24 cellular contexts compared by ENCODE assay signal in the genomic region with DNA sequence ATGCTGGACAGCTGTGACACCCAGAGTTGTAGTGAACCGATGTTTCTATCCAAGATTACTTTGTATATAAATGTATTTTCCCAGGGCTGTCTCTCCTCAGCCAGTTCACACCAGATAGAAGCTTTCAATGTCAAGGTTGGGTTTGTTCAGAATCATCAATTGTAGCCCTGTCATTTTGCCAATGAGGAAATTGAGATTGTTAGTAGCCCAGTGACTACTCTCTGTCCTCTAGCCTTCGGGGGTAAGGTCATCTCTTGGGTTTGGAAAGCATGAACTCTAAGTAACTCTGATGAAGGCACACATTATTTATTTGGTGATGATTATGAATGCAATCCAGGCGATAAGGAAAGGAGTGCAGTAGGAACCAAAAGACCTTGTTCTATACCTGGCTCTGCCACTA.
A peak's percentile ranks its signal among the peaks of the same experiment; 100 is the strongest.
DNase-seq lines count a peak whose midpoint lies in the region; ATAC-seq and TF ChIP-seq lines count a peak whose summit lies in the region.
"Had no signal": no experiment of that assay in that cellular context is flagged by ENCODE, and none has a peak within 500 bp of the region (broad histone marks: within the 10 kb centered on the region; RNA-seq: fewer than 3 reads in every experiment).

No MANE protein-coding gene starts in this region.

- intact Hi-C loops in Calu3 (cut with micrococcal nuclease; ENCODE audit: unreplicated experiment), result no loop called here
- intact Hi-C loops in IMR-90 (cut with micrococcal nuclease), result no loop called here
- intact Hi-C loops in gastrocnemius medialis (cut with DNase I; ENCODE audit: low total_unique reads), result loop anchor here (2.0 kb wide), 1 partner anchor 60 kb away; no protein-coding TSS in a partner anchor
- intact Hi-C loops in activated CD4-positive, alpha-beta T cell treated with anti-CD3 and anti-CD28 coated beads for 36 hours (cut with DNase I, micrococcal nuclease), result no loop called here

- no peak overlapping the region for H2AK9ac ChIP-seq in IMR-90 (replicated peaks; ENCODE audit: low read depth, low read length, poor library complexity)

- no peak overlapping the region for H3K4me3 ChIP-seq in IMR-90 (ENCODE audit: insufficient read depth, low read depth, low read length)
- H3K4me3 ChIP-seq in foreskin fibroblast (ENCODE audit: low read depth in 1 of 2, low read length in 2 of 2), result no peak overlapping the region
- no peak overlapping the region for H3K4me3 ChIP-seq in gastrocnemius medialis
- H3K4me3 ChIP-seq: thoracic aorta had no signal

- no peak for TF ChIP-seq RAD21 in IMR-90 (IDR thresholded peaks at IDR 0.05; ENCODE audit: low read length)

- H3K36me3 ChIP-seq in IMR-90 (ENCODE audit: control insufficient read depth, insufficient read depth, low read length) (peaks cover 2% of the 10 kb centered on the region; the same call in 1 of the 2 replicates), gastrocnemius medialis (no peaks in the 10 kb centered on the region)

- TF ChIP-seq CTCF in Calu3 (IDR thresholded peaks at IDR 0.05; ENCODE audit: unreplicated experiment), result no peak
- TF ChIP-seq CTCF in IMR-90 (conservative IDR thresholded peaks at IDR 0.05; ENCODE audit: low read depth, low read length), result no peak
- no peak for TF ChIP-seq CTCF in foreskin fibroblast (IDR thresholded peaks at IDR 0.05; ENCODE audit: low read depth, low read length)
- no peak for TF ChIP-seq CTCF in gastrocnemius medialis (IDR thresholded peaks at IDR 0.05 in 4 of 5, conservative IDR thresholded peaks at IDR 0.05 in 1 of 5)

- WGBS in IMR-90 (ENCODE audit: extremely low coverage in 2 of 2, insufficient read length in 1 of 2), 2 experiments, result no CpG with 5 or more reads among the region's 3 CpGs

- dilution Hi-C loops in IMR-90 (cut with HindIII; ENCODE audit: low sequenced_read_pairs, unreplicated experiment), result no loop called here

- no peak overlapping the region for H2AFZ ChIP-seq in IMR-90 (replicated peaks; ENCODE audit: low read length, poor library complexity)

- no peaks in the 10 kb centered on the region for H3K27me3 ChIP-seq in IMR-90 (ENCODE audit: control insufficient read depth, insufficient read depth, low read length)
- no peaks in the 10 kb centered on the region for H3K27me3 ChIP-seq in gastrocnemius medialis

- no peak overlapping the region for H3K9ac ChIP-seq in IMR-90 (ENCODE audit: low read depth, low read length)

- H3K9me3 ChIP-seq in IMR-90 (ENCODE audit: control insufficient read depth, insufficient read depth, low read length), result no peaks in the 10 kb centered on the region
- no peaks in the 10 kb centered on the region for H3K9me3 ChIP-seq in gastrocnemius medialis
- H3K9me3 ChIP-seq: thoracic aorta had no signal

- TF ChIP-seq POLR2A in IMR-90 (IDR thresholded peaks at IDR 0.05; ENCODE audit: low read depth, low read length) (no peak), gastrocnemius medialis (IDR thresholded peaks at IDR 0.05) (no peak)

- no peak overlapping the region for H2AK5ac ChIP-seq in IMR-90 (ENCODE audit: low read depth, low read length)

- H3K27ac ChIP-seq in IMR-90 (ENCODE audit: insufficient read depth, low read length) (no peak overlapping the region), gastrocnemius medialis (peak overlapping the region; percentile 51 to 79 (median 68))

- H3K4me3 Mint-ChIP-seq in Calu3 (ENCODE audit: low read depth, unreplicated experiment), result no peak overlapping the region
- H3K4me3 Mint-ChIP-seq in activated CD4-positive, alpha-beta T cell treated with anti-CD3 and anti-CD28 coated beads for 36 hours, result no peak overlapping the region
- H3K4me3 Mint-ChIP-seq: activated naive CD4-positive, alpha-beta T cell treated with anti-CD3 and anti-CD28 coated beads, Interleukin-2, amount 50 U/mL, for 24 hours; activated T-helper 1 cell treated with anti-CD3 and anti-CD28 coated beads, Interleukin-12 subunit alpha, Interleukin-12 subunit beta, Interleukin-2, Interleukin-4 antibody, amounts not matched to agents 30 ng/mL and 10 ng/mL and 1 ng/mL, durations not matched to agents 14 hours and 24 hours and 36 hours; CD4-positive, alpha-beta T cell; naive B cell had no signal

- CTCF ChIA-PET in Calu3 (lab: Charles Lee), result interaction anchor here (1.0 to 1.5 kb wide), 6 partner anchors 12 to 133 kb away, joined by 3 to 10 read pairs (median 4); no protein-coding TSS in a partner anchor
- CTCF ChIA-PET in IMR-90 (lab: Yijun Ruan, JAX), result interaction anchor here (0.8 kb wide), 1 partner anchor 121 kb away, joined by 3 read pairs; no protein-coding TSS in a partner anchor
- CTCF ChIA-PET in activated CD4-positive, alpha-beta T cell treated with anti-CD3 and anti-CD28 coated beads for 36 hours (lab: Charles Lee), result no interaction called here

- H3K18ac ChIP-seq in IMR-90 (ENCODE audit: low read depth, low read length), result peak overlapping the region; percentile 16; the same call in 1 of the 2 replicates

- peak overlapping the region; percentile 25; the same call in 1 of the 2 replicates for H2BK120ac ChIP-seq in IMR-90 (ENCODE audit: low read depth, low read length)

- peaks cover 7% of the 10 kb centered on the region for H3K36me3 Mint-ChIP-seq in Calu3 (ENCODE audit: insufficient read depth, unreplicated experiment)
- H3K36me3 Mint-ChIP-seq in activated CD4-positive, alpha-beta T cell treated with anti-CD3 and anti-CD28 coated beads for 36 hours (ENCODE audit: low read depth), result no peaks in the 10 kb centered on the region
- H3K36me3 Mint-ChIP-seq: activated naive CD4-positive, alpha-beta T cell treated with anti-CD3 and anti-CD28 coated beads, Interleukin-2, amount 50 U/mL, for 24 hours; naive B cell had no signal

- BruUV-seq in Calu3 (replicated peaks; lab: Mats Ljungman, UMichigan), result no TSS peak
- BruUV-seq in IMR-90 (replicated peaks; lab: Mats Ljungman, UMichigan), result no TSS peak

- no peak overlapping the region; the same call in 1 of the 2 replicates for H3K23ac ChIP-seq in IMR-90 (ENCODE audit: low read depth, low read length)

- H3K9me1 ChIP-seq in IMR-90 (ENCODE audit: insufficient read depth, low read length), result peaks cover 10% of the 10 kb centered on the region; the same call in 1 of the 2 replicates

- POLR2A ChIA-PET in IMR-90 (lab: Charles Lee; ENCODE audit: unreplicated experiment), result no interaction called here
- POLR2A ChIA-PET in activated CD4-positive, alpha-beta T cell treated with anti-CD3 and anti-CD28 coated beads for 36 hours (lab: Charles Lee), result no interaction called here

- H4K8ac ChIP-seq in IMR-90 (ENCODE audit: low read depth in 2 of 2, low read length in 2 of 2), result peak overlapping the region in 1 of 2 experiments; percentile 23; a peak in 2 of 4 replicates

- no peak overlapping the region for H4K5ac ChIP-seq in IMR-90 (ENCODE audit: low read depth, low read length)

- H2BK20ac ChIP-seq in IMR-90 (ENCODE audit: low read depth, low read length), result peak overlapping the region; percentile 63; the same call in 1 of the 2 replicates

- ATAC-seq in IMR-90 (ENCODE audit: low read depth) (peak; percentile 9), gastrocnemius medialis (peak; percentile 2 to 8)
- ATAC-seq in activated CD4-positive, alpha-beta T cell treated with anti-CD3 and anti-CD28 coated beads for 36 hours, result no peak

- H3K79me1 ChIP-seq in IMR-90 (ENCODE audit: low read depth in 1 of 2, low read length in 2 of 2), result peaks cover 17 to 28% of the 10 kb centered on the region in 2 experiments

- peak overlapping the region; percentile 2; the same call in 1 of the 2 replicates for H3K4me2 ChIP-seq in IMR-90 (ENCODE audit: low read depth, low read length)

- H4K20me1 ChIP-seq in IMR-90 (ENCODE audit: insufficient read depth, low read length), result peaks cover 14% of the 10 kb centered on the region; the same call in 1 of the 2 replicates

- no peak overlapping the region for H3K4ac ChIP-seq in IMR-90 (ENCODE audit: low read depth, low read length)

- peak overlapping the region; percentile 43; the same call in 1 of the 2 replicates for H3K14ac ChIP-seq in IMR-90 (replicated peaks; ENCODE audit: low read depth, low read length)

- in situ Hi-C loops in IMR-90 (cut with MboI; ENCODE audit: low sequenced_read_pairs), result no loop called here
- in situ Hi-C loops in gastrocnemius medialis (cut with MboI; ENCODE audit: low sequenced_read_pairs in 4 of 4), result loop anchor here in 1 of 4 donors (25.0 kb wide), 1 partner anchor 107 kb away; no protein-coding TSS in a partner anchor

- no peak overlapping the region; the same call in 1 of the 2 replicates for H4K91ac ChIP-seq in IMR-90 (ENCODE audit: insufficient read depth, low read depth, low read length)

- no peak for DNase-seq in Calu3
- no peak for DNase-seq in IMR-90
- peak; percentile 20 to 28 for DNase-seq in foreskin fibroblast
- DNase-seq in gastrocnemius medialis, result no peak
- no peak for DNase-seq in activated CD4-positive, alpha-beta T cell treated with anti-CD3 and anti-CD28 coated beads for 36 hours
- no peak for DNase-seq in HK-2 (ENCODE audit: unreplicated experiment)
- no peak for DNase-seq in HuH-7.5 (ENCODE audit: low spot score)
- DNase-seq: activated CD4-positive, alpha-beta T cell treated with anti-CD3 and anti-CD28 coated beads, Interleukin-2, amount 50 U/mL, for 1 hour; CD4-positive, alpha-beta T cell; central memory CD4-positive, alpha-beta T cell; DMS 273 treated with DMSO at 0.1 percent for 48 hours; left colon; naive B cell; NCI-H1092 treated with DMSO at 0.1 percent for 48 hours; NCI-H1930; NCI-H345; NCI-H82; nucleus accumbens; stimulated activated CD4-positive, alpha-beta T cell treated with anti-CD3 and anti-CD28 coated beads, Interleukin-12 subunit alpha, Interleukin-12 subunit beta, amount 100 ng/mL, for 4 hours; stimulated activated CD4-positive, alpha-beta T cell treated with anti-CD3 and anti-CD28 coated beads, Interleukin-4, amount 100 ng/mL, for 4 hours; stimulated activated naive CD4-positive, alpha-beta T cell had no signal

- H3K27ac Mint-ChIP-seq in Calu3 (ENCODE audit: unreplicated experiment), result peak overlapping the region; percentile 60
- no peak overlapping the region for H3K27ac Mint-ChIP-seq in activated CD4-positive, alpha-beta T cell treated with anti-CD3 and anti-CD28 coated beads for 36 hours
- H3K27ac Mint-ChIP-seq: activated naive CD4-positive, alpha-beta T cell treated with anti-CD3 and anti-CD28 coated beads, Interleukin-2, amount 50 U/mL, for 24 hours; activated T-helper 1 cell treated with anti-CD3 and anti-CD28 coated beads, Interleukin-12 subunit alpha, Interleukin-12 subunit beta, Interleukin-2, Interleukin-4 antibody, amounts not matched to agents 30 ng/mL and 10 ng/mL and 1 ng/mL, durations not matched to agents 14 hours and 24 hours and 36 hours; CD4-positive, alpha-beta T cell; naive B cell had no signal

- H3K9me3 Mint-ChIP-seq in Calu3 (ENCODE audit: low read depth, unreplicated experiment), result no peaks in the 10 kb centered on the region
- no peaks in the 10 kb centered on the region for H3K9me3 Mint-ChIP-seq in activated CD4-positive, alpha-beta T cell treated with anti-CD3 and anti-CD28 coated beads for 36 hours (ENCODE audit: low read depth)
- H3K9me3 Mint-ChIP-seq: activated naive CD4-positive, alpha-beta T cell treated with anti-CD3 and anti-CD28 coated beads, Interleukin-2, amount 50 U/mL, for 24 hours; activated T-helper 1 cell treated with anti-CD3 and anti-CD28 coated beads, Interleukin-12 subunit alpha, Interleukin-12 subunit beta, Interleukin-2, Interleukin-4 antibody, amounts not matched to agents 30 ng/mL and 10 ng/mL and 1 ng/mL, durations not matched to agents 14 hours and 24 hours and 36 hours; CD4-positive, alpha-beta T cell; naive B cell had no signal

- H3K27me3 Mint-ChIP-seq in Calu3 (ENCODE audit: unreplicated experiment), result no peaks in the 10 kb centered on the region
- peaks cover 3% of the 10 kb centered on the region for H3K27me3 Mint-ChIP-seq in activated CD4-positive, alpha-beta T cell treated with anti-CD3 and anti-CD28 coated beads for 36 hours

- peaks cover 11% of the 10 kb centered on the region for H3K4me1 ChIP-seq in IMR-90 (ENCODE audit: control insufficient read depth, insufficient read depth, low read length)
- H3K4me1 ChIP-seq in gastrocnemius medialis, result peaks cover 0 to 15% of the 10 kb centered on the region in 2 donors

- H2BK5ac ChIP-seq in IMR-90 (ENCODE audit: low read depth, low read length, poor library complexity, severe bottlenecking), result peak overlapping the region; percentile 58

- peaks cover 26% of the 10 kb centered on the region for H3K4me1 Mint-ChIP-seq in Calu3 (ENCODE audit: low read depth, unreplicated experiment)
- no peaks in the 10 kb centered on the region for H3K4me1 Mint-ChIP-seq in activated CD4-positive, alpha-beta T cell treated with anti-CD3 and anti-CD28 coated beads for 36 hours
- H3K4me1 Mint-ChIP-seq: activated naive CD4-positive, alpha-beta T cell treated with anti-CD3 and anti-CD28 coated beads, Interleukin-2, amount 50 U/mL, for 24 hours; naive B cell had no signal

- no peak overlapping the region for H3K56ac ChIP-seq in IMR-90 (ENCODE audit: extremely low read depth, insufficient read depth, low read length)

- peak overlapping the region; percentile 20; the same call in 1 of the 3 replicates for H2BK15ac ChIP-seq in IMR-90 (ENCODE audit: low read depth, low read length)

Comparison
In these comparisons a context has a peak if more than half of its experiments do, and no peak if none do; other contexts are left out.
1. DNase-seq: peak in foreskin fibroblast (2 of 2); none in Calu3 (single experiment), IMR-90 (single experiment), gastrocnemius medialis (0 of 2), activated CD4-positive, alpha-beta T cell treated with anti-CD3 and anti-CD28 coated beads for 36 hours (single experiment), HK-2 (single experiment) and HuH-7.5 (single experiment).